In the genomic region with DNA sequence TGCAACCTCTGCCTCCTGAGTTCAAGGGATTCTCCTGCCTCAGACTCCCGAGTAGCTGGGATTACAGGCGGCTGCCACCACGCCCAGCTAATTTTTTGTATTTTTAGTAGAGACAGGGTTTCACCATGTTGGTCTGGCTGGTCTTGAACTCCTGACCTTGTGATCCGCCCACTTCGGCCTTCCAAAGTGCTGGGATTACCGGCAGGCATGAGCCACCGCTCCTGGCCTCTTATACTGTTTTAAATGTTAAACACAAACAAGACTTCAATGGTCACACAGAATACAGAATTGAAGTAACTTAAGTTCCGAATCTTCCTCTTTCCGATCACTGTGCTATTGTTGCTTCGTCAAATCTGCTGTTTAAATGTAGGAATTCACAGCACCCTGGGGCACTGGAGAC, we compare ENCODE assay signal across 8 cellular contexts.
DNase-seq lines count a peak whose midpoint lies in the region; ATAC-seq, FAIRE-seq and TF ChIP-seq lines count a peak whose summit lies in the region.
"Not testable (repeated sequence)": the region's sequence is repeated elsewhere in the genome, so short reads cannot be mapped to it uniquely, and the experiment has no call there.

No MANE protein-coding gene starts in this region.

- not testable (repeated sequence) for H3K9me2 ChIP-seq in MM.1S (replicated peaks; ENCODE audit: insufficient read depth, low read length)

- not testable (repeated sequence) for H3K27ac ChIP-seq in CD4-positive, alpha-beta T cell (ENCODE audit: low read depth, low read length); kidney (ENCODE audit: low read depth in 2 of 2, low read length in 2 of 2)
- H3K27ac ChIP-seq in MM.1S (ENCODE audit: low read length) (peak overlapping the region; percentile 97), breast epithelium (peak overlapping the region; percentile 72 to 94), transverse colon (peak overlapping the region in 3 of 4 donors; percentile 80 to 88 (median 83))

- not testable (repeated sequence) for H3K27me3 Mint-ChIP-seq in CD4-positive, alpha-beta T cell; T-helper 17 cell; activated T-helper 17 cell treated with anti-CD3 and anti-CD28 coated beads, Interleukin-2, amount 50 U/mL, for 72 hours; osteocyte (ENCODE audit: unreplicated experiment)

- TF ChIP-seq CTCF in CD4-positive, alpha-beta T cell (IDR thresholded peaks at IDR 0.05); MM.1S (IDR thresholded peaks at IDR 0.05; ENCODE audit: low read length); breast epithelium (IDR thresholded peaks at IDR 0.05); kidney (IDR thresholded peaks at IDR 0.05; ENCODE audit: borderline replicate concordance, extremely low read depth, insufficient read depth); osteocyte (IDR thresholded peaks at IDR 0.05); transverse colon (IDR thresholded peaks at IDR 0.05): not testable (repeated sequence)

- intact Hi-C loops in CD4-positive, alpha-beta T cell (cut with DNase I, micrococcal nuclease): loop anchor here in 1 of 2 experiments (5.0 to 10.0 kb wide), 2 partner anchors 69 to 126 kb away; a partner anchor contains a TSS
- intact Hi-C loops in breast epithelium (cut with DNase I; ENCODE audit: low total_unique reads) (loop anchor here (10.0 kb wide), 1 partner anchor 129 kb away; a partner anchor contains a TSS), transverse colon (cut with DNase I; ENCODE audit: low total_unique reads) (loop anchor here (10.0 kb wide), 1 partner anchor 119 kb away; no protein-coding TSS in a partner anchor)
- intact Hi-C loops in kidney (cut with DNase I): not testable (repeated sequence)

- H3K4me3 ChIP-seq in MM.1S (ENCODE audit: low read length): peak overlapping the region; percentile 37; the same call in 1 of the 2 replicates
- not testable (repeated sequence) for H3K4me3 ChIP-seq in breast epithelium; kidney (ENCODE audit: low read length in 2 of 2); transverse colon

- H2AFZ ChIP-seq in MM.1S (ENCODE audit: low read length): 0 out of 2 replicates have a peak overlapping the region, but pooled peaks have one; percentile 9

- not testable (repeated sequence) for TF ChIP-seq POLR2A in breast epithelium (IDR thresholded peaks at IDR 0.05); transverse colon (IDR thresholded peaks at IDR 0.05)

- H3K36me3 Mint-ChIP-seq in CD4-positive, alpha-beta T cell (ENCODE audit: low read depth); T-helper 17 cell (ENCODE audit: low read depth); activated T-helper 17 cell treated with anti-CD3 and anti-CD28 coated beads, Interleukin-2, amount 50 U/mL, for 72 hours (ENCODE audit: low read depth); osteocyte (ENCODE audit: unreplicated experiment): not testable (repeated sequence)

- DNase-seq in CD4-positive, alpha-beta T cell; MM.1S; T-helper 17 cell; breast epithelium (ENCODE audit: low spot score in 2 of 2); osteocyte (ENCODE audit: extremely low spot score, unreplicated experiment); transverse colon: not testable (repeated sequence)
- DNase-seq in kidney: peak; percentile 35

- not testable (repeated sequence) for H3K9me3 ChIP-seq in CD4-positive, alpha-beta T cell (ENCODE audit: control insufficient read depth, low read length); MM.1S (replicated peaks; ENCODE audit: insufficient read depth, low read length); T-helper 17 cell (ENCODE audit: control insufficient read depth, low read length, poor library complexity, severe bottlenecking); breast epithelium; kidney (ENCODE audit: control insufficient read depth in 1 of 2, low read length in 2 of 2); transverse colon

- not testable (repeated sequence) for FAIRE-seq in kidney (lab: Jason Lieb, UNC)

- H4K20me1 ChIP-seq in MM.1S (ENCODE audit: insufficient read depth, low read length): not testable (repeated sequence)

- H3K4me1 ChIP-seq in MM.1S (ENCODE audit: low read length) (peaks cover 67% of the 10 kb centered on the region), breast epithelium (peaks cover 0 to 24% of the 10 kb centered on the region in 2 donors), transverse colon (peaks cover 13 to 38% (median 25%) of the 10 kb centered on the region in 4 donors)
- not testable (repeated sequence) for H3K4me1 ChIP-seq in kidney (ENCODE audit: control insufficient read depth in 1 of 2, insufficient read depth in 1 of 2, low read depth in 1 of 2, low read length in 2 of 2)

- POLR2A ChIA-PET in CD4-positive, alpha-beta T cell (lab: Charles Lee): interaction anchor here (2.1 kb wide), 1 partner anchor 126 kb away, joined by 12 read pairs; a partner anchor contains a TSS

- not testable (repeated sequence) for TF ChIP-seq EP300 in transverse colon (IDR thresholded peaks at IDR 0.05; ENCODE audit: low read depth)

- peaks cover 56% of the 10 kb centered on the region for H3K4me1 Mint-ChIP-seq in CD4-positive, alpha-beta T cell (ENCODE audit: low read depth)
- H3K4me1 Mint-ChIP-seq in T-helper 17 cell: peaks cover 33% of the 10 kb centered on the region
- H3K4me1 Mint-ChIP-seq in activated T-helper 17 cell treated with anti-CD3 and anti-CD28 coated beads, Interleukin-2, amount 50 U/mL, for 72 hours: peaks cover 46% of the 10 kb centered on the region
- peaks cover 69% of the 10 kb centered on the region for H3K4me1 Mint-ChIP-seq in osteocyte (ENCODE audit: unreplicated experiment)

- H3K9ac ChIP-seq in MM.1S (ENCODE audit: low read length): peak overlapping the region; percentile 77
- H3K9ac ChIP-seq in kidney (ENCODE audit: low read length in 2 of 2): not testable (repeated sequence)

- 76 to 78% methylated on average over 3 to 10 of the region's 10 CpGs for WGBS in transverse colon (ENCODE audit: low coverage in 1 of 2), 2 donors

- H3K4me3 Mint-ChIP-seq in CD4-positive, alpha-beta T cell; T-helper 17 cell; osteocyte (ENCODE audit: unreplicated experiment): not testable (repeated sequence)
- peak overlapping the region; percentile 76 for H3K4me3 Mint-ChIP-seq in activated T-helper 17 cell treated with anti-CD3 and anti-CD28 coated beads, Interleukin-2, amount 50 U/mL, for 72 hours

- not testable (repeated sequence) for H3K9me3 Mint-ChIP-seq in CD4-positive, alpha-beta T cell; activated T-helper 17 cell treated with anti-CD3 and anti-CD28 coated beads, Interleukin-2, amount 50 U/mL, for 72 hours; osteocyte (ENCODE audit: unreplicated experiment)

- peaks cover 47% of the 10 kb centered on the region for H3F3A ChIP-seq in MM.1S (ENCODE audit: insufficient read depth, low read length)

- not testable (repeated sequence) for ATAC-seq in CD4-positive, alpha-beta T cell (ENCODE audit: poor library complexity); T-helper 17 cell; activated T-helper 17 cell treated with anti-CD3 and anti-CD28 coated beads, Interleukin-2, amount 50 U/mL, for 72 hours (replicated peaks)

- in situ Hi-C loops in transverse colon (cut with MboI; ENCODE audit: low pct_ligation_motif_present in 1 of 4, low pct_unique_long_range_greater_than_20kb in 1 of 4, low sequenced_read_pairs in 3 of 4): not testable (repeated sequence)

- peaks cover 37% of the 10 kb centered on the region for H3K79me2 ChIP-seq in MM.1S (ENCODE audit: low read length)

- H3K4me2 ChIP-seq in MM.1S (ENCODE audit: low read depth, low read length): peak overlapping the region; percentile 71

- CTCF ChIA-PET in CD4-positive, alpha-beta T cell (lab: Charles Lee): interaction anchor here (0.6 kb wide), 1 partner anchor 32 kb away, joined by 3 read pairs; no protein-coding TSS in a partner anchor

- H3K36me3 ChIP-seq in MM.1S (replicated peaks; ENCODE audit: insufficient read depth, low read length); breast epithelium; kidney (ENCODE audit: control insufficient read depth in 1 of 2, insufficient read depth in 2 of 2, low read length in 2 of 2); transverse colon: not testable (repeated sequence)

- H3K27ac Mint-ChIP-seq in CD4-positive, alpha-beta T cell: peak overlapping the region; percentile 92
- peak overlapping the region; percentile 94 for H3K27ac Mint-ChIP-seq in T-helper 17 cell
- H3K27ac Mint-ChIP-seq in activated T-helper 17 cell treated with anti-CD3 and anti-CD28 coated beads, Interleukin-2, amount 50 U/mL, for 72 hours: peak overlapping the region; percentile 95
- peak overlapping the region; percentile 96 for H3K27ac Mint-ChIP-seq in osteocyte (ENCODE audit: unreplicated experiment)

- not testable (repeated sequence) for H3K27me3 ChIP-seq in CD4-positive, alpha-beta T cell (ENCODE audit: control insufficient read depth, insufficient read depth, low read length); MM.1S (replicated peaks; ENCODE audit: insufficient read depth, low read length); breast epithelium; transverse colon
